ENCODE assay signal across 1 cellular context in genomic region chr15:41620536-41621199, GRCh38.
A peak's percentile ranks its signal among the peaks of the same experiment; 100 is the strongest.
TF ChIP-seq lines count a peak whose summit lies in the region.

No MANE protein-coding gene starts in this region.

TF ChIP-seq in HepG2, 621 proteins besides CTCF, POLR2A, EP300 and RAD21 (continued from another document):
- no peak for TF ChIP-seq POLR2G (IDR thresholded peaks at IDR 0.05; ENCODE audit: low read depth, low read length)
- 0 out of 2 replicates have a peak, but pooled peaks have one; percentile 60 for TF ChIP-seq ZNF556 (CRISPR knock-in tag; IDR thresholded peaks at IDR 0.05; ENCODE audit: borderline replicate concordance)
- TF ChIP-seq TIGD3 (CRISPR knock-in tag; IDR thresholded peaks at IDR 0.05; ENCODE audit: borderline replicate concordance): no peak
- no peak for TF ChIP-seq ZBTB20 (CRISPR knock-in tag; IDR thresholded peaks at IDR 0.05; ENCODE audit: borderline replicate concordance, low read depth)
- TF ChIP-seq SUZ12 (IDR thresholded peaks at IDR 0.05; ENCODE audit: low read depth, low read length): peak; percentile 10; the same call in 1 of the 2 replicates
- TF ChIP-seq FOXM1 (CRISPR knock-in tag; IDR thresholded peaks at IDR 0.05): no peak
- TF ChIP-seq EZH2 (conservative IDR thresholded peaks at IDR 0.05; ENCODE audit: low read depth, low read length): no peak
- no peak for TF ChIP-seq AGO1 (IDR thresholded peaks at IDR 0.05; ENCODE audit: low read depth, low read length, poor library complexity, severe bottlenecking)
- TF ChIP-seq IRF9 (CRISPR knock-in tag; IDR thresholded peaks at IDR 0.05; ENCODE audit: borderline replicate concordance): no peak
- TF ChIP-seq ZFP36L1 (CRISPR knock-in tag; IDR thresholded peaks at IDR 0.05): no peak
- peak; percentile 65; the same call in 1 of the 2 replicates for TF ChIP-seq TAF1 (CRISPR knock-in tag; IDR thresholded peaks at IDR 0.05)
- no peak for TF ChIP-seq ZFP91 (CRISPR knock-in tag; IDR thresholded peaks at IDR 0.05; ENCODE audit: borderline replicate concordance)
- no peak for TF ChIP-seq SAFB2 (CRISPR knock-in tag; IDR thresholded peaks at IDR 0.05; ENCODE audit: borderline replicate concordance, low read depth)
- TF ChIP-seq ZNF318 (CRISPR knock-in tag; IDR thresholded peaks at IDR 0.05): no peak
- TF ChIP-seq CREM (IDR thresholded peaks at IDR 0.05): 0 out of 2 replicates have a peak, but pooled peaks have one; percentile 36
- no peak for TF ChIP-seq CREM (CRISPR knock-in tag; IDR thresholded peaks at IDR 0.05)
TF ChIP-seq in HepG2: peak in this region for 5.
